In the genomic region with DNA sequence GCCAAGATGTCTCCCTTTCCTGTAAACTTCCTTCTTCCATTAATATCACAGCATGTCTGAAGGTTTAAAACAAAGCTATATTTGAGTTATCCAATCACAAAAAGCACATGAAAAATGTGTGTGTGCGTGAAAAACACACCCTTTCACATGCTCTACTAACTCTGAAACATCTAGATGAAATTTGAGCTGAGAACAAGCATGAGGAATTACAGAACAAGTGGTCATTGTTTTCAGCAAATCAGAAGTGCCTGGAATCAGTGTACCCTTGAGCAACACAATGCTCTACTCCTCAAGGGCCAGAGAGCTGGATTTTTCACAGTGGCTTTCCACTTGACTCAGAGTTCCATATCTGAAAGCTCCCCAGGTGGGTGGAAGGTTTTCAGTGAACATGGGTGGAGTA, we compare ENCODE assay signal across 17 cellular contexts.
A peak's percentile ranks its signal among the peaks of the same experiment; 100 is the strongest.
DNase-seq lines count a peak whose midpoint lies in the region; TF ChIP-seq lines count a peak whose summit lies in the region.
"Had no signal": no experiment of that assay in that cellular context is flagged by ENCODE, and none has a peak within 500 bp of the region (broad histone marks: within the 10 kb centered on the region; RNA-seq: fewer than 3 reads in every experiment).

No MANE protein-coding gene starts in this region.

- in situ Hi-C loops in brain microvascular endothelial cell (cut with HindIII; ENCODE audit: low pct_ligation_motif_present, low sequenced_read_pairs), result no loop called here

- H2BK120ac ChIP-seq in neuronal stem cell (ENCODE audit: low read depth, low read length), result no peak overlapping the region

- no peaks in the 10 kb centered on the region for H3K4me1 Mint-ChIP-seq in activated CD4-positive, alpha-beta T cell treated with anti-CD3 and anti-CD28 coated beads, Interleukin-2, amount 10 ng/mL, durations not matched to agents 7 days and 5 days
- H3K4me1 Mint-ChIP-seq: stimulated activated naive CD8-positive, alpha-beta T cell treated with anti-CD3 and anti-CD28 coated beads, Interleukin-15, amount 100 ng/mL, for 72 hours had no signal

- no peak overlapping the region for H2BK15ac ChIP-seq in neuronal stem cell (ENCODE audit: low read length)

- H3K4ac ChIP-seq in neuronal stem cell (ENCODE audit: low read length), result no peak overlapping the region

- no peak overlapping the region for H3K14ac ChIP-seq in neuronal stem cell (ENCODE audit: low read length)

- peaks cover 0 to 4% of the 10 kb centered on the region in 2 donors for H3K4me1 ChIP-seq in neuronal stem cell (ENCODE audit: control insufficient read depth in 2 of 2, insufficient read depth in 1 of 2, low read depth in 1 of 2, low read length in 2 of 2)
- no peaks in the 10 kb centered on the region for H3K4me1 ChIP-seq in esophagus muscularis mucosa
- H3K4me1 ChIP-seq: pancreas, upper lobe of left lung had no signal

- H3K23ac ChIP-seq in neuronal stem cell (ENCODE audit: low read depth, low read length, poor library complexity), result no peak overlapping the region

- H3K36me3 Mint-ChIP-seq in activated CD4-positive, alpha-beta T cell treated with anti-CD3 and anti-CD28 coated beads, Interleukin-2, amount 10 ng/mL, durations not matched to agents 7 days and 5 days (ENCODE audit: low read depth), result no peaks in the 10 kb centered on the region

- H2AFZ ChIP-seq in neuronal stem cell (ENCODE audit: low read length), result peak overlapping the region; percentile 37

- H2AK5ac ChIP-seq in neuronal stem cell (ENCODE audit: low read depth, low read length), result no peak overlapping the region

- DNase-seq in HT1080 (ENCODE audit: low read depth), result peak; percentile 50
- DNase-seq in NCI-H2107 treated with DMSO at 0.1 percent for 48 hours (lab: John Stamatoyannopoulos, UW; ENCODE audit: unreplicated experiment), result peak; percentile 67
- peak; percentile 54 for DNase-seq in epidermal melanocyte (ENCODE audit: insufficient read length, low spot score)
- no peak for DNase-seq in neuronal stem cell (ENCODE audit: low spot score)
- DNase-seq in 8988T, result no peak
- no peak for DNase-seq in brain microvascular endothelial cell
- DNase-seq in esophagus muscularis mucosa (ENCODE audit: extremely low spot score), result no peak
- no peak for DNase-seq in activated CD4-positive, alpha-beta T cell treated with anti-CD3 and anti-CD28 coated beads, Interleukin-2, amount 10 ng/mL, durations not matched to agents 7 days and 5 days
- DNase-seq: activated CD4-positive, alpha-beta T cell treated with anti-CD3 and anti-CD28 coated beads for 4 hours; activated effector memory CD4-positive, alpha-beta T cell treated with Interleukin-2 at 50 U/mL for 16 hours; central memory CD4-positive, alpha-beta T cell; effector CD4-positive, alpha-beta T cell; NCI-H1105 treated with DMSO at 0.1 percent for 48 hours; NCI-H524; pancreas; stimulated activated naive CD8-positive, alpha-beta T cell treated with anti-CD3 and anti-CD28 coated beads, Interleukin-15, amount 100 ng/mL, for 72 hours; upper lobe of left lung had no signal

- no peak overlapping the region for H2BK12ac ChIP-seq in neuronal stem cell (ENCODE audit: low read length)

- H3K36me3 ChIP-seq in neuronal stem cell (replicated peaks in 1 of 2; ENCODE audit: control insufficient read depth in 2 of 2, insufficient read depth in 2 of 2, low read length in 2 of 2), result no peaks in the 10 kb centered on the region
- H3K36me3 ChIP-seq in brain microvascular endothelial cell (replicated peaks), result no peaks in the 10 kb centered on the region
- H3K36me3 ChIP-seq in esophagus muscularis mucosa, result no peaks in the 10 kb centered on the region
- H3K36me3 ChIP-seq: pancreas, upper lobe of left lung had no signal

- H3K27ac Mint-ChIP-seq in activated CD4-positive, alpha-beta T cell treated with anti-CD3 and anti-CD28 coated beads, Interleukin-2, amount 10 ng/mL, durations not matched to agents 7 days and 5 days, result no peak overlapping the region
- H3K27ac Mint-ChIP-seq: stimulated activated naive CD8-positive, alpha-beta T cell treated with anti-CD3 and anti-CD28 coated beads, Interleukin-15, amount 100 ng/mL, for 72 hours had no signal

- no peak for TF ChIP-seq EP300 in esophagus muscularis mucosa (IDR thresholded peaks at IDR 0.05)

- H3K18ac ChIP-seq in neuronal stem cell (ENCODE audit: low read length), result no peak overlapping the region

- intact Hi-C loops in esophagus muscularis mucosa (cut with DNase I), result no loop called here

- no peak overlapping the region for H4K8ac ChIP-seq in neuronal stem cell (ENCODE audit: low read depth, low read length)

- H3K9me3 Mint-ChIP-seq in activated CD4-positive, alpha-beta T cell treated with anti-CD3 and anti-CD28 coated beads, Interleukin-2, amount 10 ng/mL, durations not matched to agents 7 days and 5 days, result no peaks in the 10 kb centered on the region
- H3K9me3 Mint-ChIP-seq: stimulated activated naive CD8-positive, alpha-beta T cell treated with anti-CD3 and anti-CD28 coated beads, Interleukin-15, amount 100 ng/mL, for 72 hours had no signal

- no peak overlapping the region for H4K91ac ChIP-seq in neuronal stem cell (ENCODE audit: low read depth, low read length, poor library complexity)

- H3K27ac ChIP-seq in neuronal stem cell (replicated peaks; ENCODE audit: low read length), result no peak overlapping the region
- H3K27ac ChIP-seq in brain microvascular endothelial cell, result no peak overlapping the region
- H3K27ac ChIP-seq in esophagus muscularis mucosa (replicated peaks in 1 of 4), result no peak overlapping the region
- H3K27ac ChIP-seq: pancreas, upper lobe of left lung had no signal

- H3K9me3 ChIP-seq in neuronal stem cell (replicated peaks in 1 of 2; ENCODE audit: control insufficient read depth in 2 of 2, insufficient read depth in 1 of 2, low read depth in 1 of 2, low read length in 2 of 2) (no peaks in the 10 kb centered on the region), esophagus muscularis mucosa (no peaks in the 10 kb centered on the region)
- H3K9me3 ChIP-seq: pancreas, upper lobe of left lung had no signal

- H3K27me3 ChIP-seq in neuronal stem cell (ENCODE audit: control insufficient read depth in 3 of 3, insufficient read depth in 3 of 3, low read depth in 1 of 3, low read length in 3 of 3) (no peaks in the 10 kb centered on the region), brain microvascular endothelial cell (replicated peaks) (no peaks in the 10 kb centered on the region), esophagus muscularis mucosa (no peaks in the 10 kb centered on the region)
- H3K27me3 ChIP-seq: pancreas, upper lobe of left lung had no signal

- CTCF ChIA-PET in activated CD4-positive, alpha-beta T cell treated with anti-CD3 and anti-CD28 coated beads, Interleukin-2, amount 10 ng/mL, durations not matched to agents 7 days and 5 days (lab: Charles Lee), result no interaction called here

- no peak overlapping the region for H3K9ac ChIP-seq in neuronal stem cell (ENCODE audit: low read depth, low read length, poor library complexity)

- no peaks in the 10 kb centered on the region for H3K79me1 ChIP-seq in neuronal stem cell (ENCODE audit: low read depth, low read length)

- POLR2A ChIA-PET in activated CD4-positive, alpha-beta T cell treated with anti-CD3 and anti-CD28 coated beads, Interleukin-2, amount 10 ng/mL, durations not matched to agents 7 days and 5 days (lab: Charles Lee), result no interaction called here

- no peak overlapping the region for H3K4me2 ChIP-seq in neuronal stem cell (ENCODE audit: insufficient read depth, low read length, poor library complexity, severe bottlenecking)

- no peaks in the 10 kb centered on the region for H3K27me3 Mint-ChIP-seq in activated CD4-positive, alpha-beta T cell treated with anti-CD3 and anti-CD28 coated beads, Interleukin-2, amount 10 ng/mL, durations not matched to agents 7 days and 5 days
- H3K27me3 Mint-ChIP-seq: stimulated activated naive CD8-positive, alpha-beta T cell treated with anti-CD3 and anti-CD28 coated beads, Interleukin-15, amount 100 ng/mL, for 72 hours had no signal

- TF ChIP-seq CTCF in brain microvascular endothelial cell (IDR thresholded peaks at IDR 0.05; ENCODE audit: low read depth, low read length, missing control alignments), result no peak
- TF ChIP-seq CTCF in esophagus muscularis mucosa (IDR thresholded peaks at IDR 0.05), result no peak

- no peak overlapping the region for H3K4me3 Mint-ChIP-seq in activated CD4-positive, alpha-beta T cell treated with anti-CD3 and anti-CD28 coated beads, Interleukin-2, amount 10 ng/mL, durations not matched to agents 7 days and 5 days
- H3K4me3 Mint-ChIP-seq: stimulated activated naive CD8-positive, alpha-beta T cell treated with anti-CD3 and anti-CD28 coated beads, Interleukin-15, amount 100 ng/mL, for 72 hours had no signal

- TF ChIP-seq POLR2A in esophagus muscularis mucosa (IDR thresholded peaks at IDR 0.05; ENCODE audit: low read depth), result no peak

- WGBS in neuronal stem cell (ENCODE audit: extremely low coverage in 2 of 2, insufficient read length in 2 of 2, insufficient replicate concordance in 1 of 2), 2 donors, result no CpG with 5 or more reads among the region's 1 CpG
- WGBS in esophagus muscularis mucosa, result 58% methylated on average over 1 of the region's 1 CpG

- no peak overlapping the region for H2BK5ac ChIP-seq in neuronal stem cell (ENCODE audit: low read length)

- H3K4me3 ChIP-seq in neuronal stem cell (ENCODE audit: low read length in 2 of 2), result no peak overlapping the region
- H3K4me3 ChIP-seq in brain microvascular endothelial cell (ENCODE audit: low read depth, low read length), result no peak overlapping the region
- no peak overlapping the region for H3K4me3 ChIP-seq in esophagus muscularis mucosa
- H3K4me3 ChIP-seq: pancreas, upper lobe of left lung had no signal

Comparison
In these comparisons a context has a peak if more than half of its experiments do, and no peak if none do; other contexts are left out.
1. DNase-seq: peak in HT1080 (single experiment), NCI-H2107 treated with DMSO at 0.1 percent for 48 hours (single experiment) and epidermal melanocyte (single experiment); none in neuronal stem cell (single experiment), 8988T (single experiment), brain microvascular endothelial cell (single experiment), esophagus muscularis mucosa (single experiment) and activated CD4-positive, alpha-beta T cell treated with anti-CD3 and anti-CD28 coated beads, Interleukin-2, amount 10 ng/mL, durations not matched to agents 7 days and 5 days (single experiment).